ENCODE assay signal across 9 cellular contexts in genomic region chr14:93333631-93334095, GRCh38. TPM values are rescaled to one million over a fixed set of nuclear protein-coding genes. Genes with fewer than 3 reads are reported as not detected.
A peak's percentile ranks its signal among the peaks of the same experiment; 100 is the strongest.
DNase-seq lines count a peak whose midpoint lies in the region; ATAC-seq, FAIRE-seq and TF ChIP-seq lines count a peak whose summit lies in the region.
"Had no signal": no experiment of that assay in that cellular context is flagged by ENCODE, and none has a peak within 500 bp of the region (broad histone marks: within the 10 kb centered on the region; RNA-seq: fewer than 3 reads in every experiment).

No MANE protein-coding gene starts in this region.

- in situ Hi-C loops in K562 (cut with MboI) = no loop called here

- H3K36me3 ChIP-seq in left ventricle myocardium inferior = peaks cover 8% of the 10 kb centered on the region
- H3K36me3 ChIP-seq in K562 (ENCODE audit: control insufficient read depth, insufficient read depth, low read length) = no peaks in the 10 kb centered on the region
- H3K36me3 ChIP-seq in uterus = no peaks in the 10 kb centered on the region

- H4K20me1 ChIP-seq in K562 (replicated peaks; ENCODE audit: control insufficient read depth, insufficient read depth, low read length) = peaks cover 5% of the 10 kb centered on the region; the same call in 1 of the 2 replicates

- POLR2A ChIA-PET in K562 (lab: Yijun Ruan, JAX) = no interaction called here

- CTCF ChIA-PET in K562 (lab: Yijun Ruan, JAX; ENCODE audit: low intra/inter-chr PET ratio) = no interaction called here

- H3K27me3 ChIP-seq in left ventricle myocardium inferior (ENCODE audit: low read depth) (no peaks in the 10 kb centered on the region), K562 (ENCODE audit: control insufficient read depth in 2 of 2, insufficient read depth in 2 of 2, low read length in 2 of 2) (no peaks in the 10 kb centered on the region), uterus (no peaks in the 10 kb centered on the region)

- DNase-seq in left ventricle myocardium inferior (no peak), Right ventricle myocardium inferior (ENCODE audit: missing footprints) (no peak), K562 (ENCODE audit: extremely low read depth in 1 of 4, low spot score in 3 of 4) (no peak), medulla oblongata (ENCODE audit: extremely low spot score) (peak; percentile 49), uterus (no peak), cerebellar cortex (ENCODE audit: low spot score) (no peak), urothelium cell line (ENCODE audit: low spot score) (no peak), NCI-H82 treated with DMSO at 0.1 percent for 48 hours (lab: John Stamatoyannopoulos, UW; ENCODE audit: unreplicated experiment) (no peak)

- H3K79me2 ChIP-seq in K562 (ENCODE audit: control insufficient read depth, insufficient read depth, low read length) = peaks cover 52% of the 10 kb centered on the region

- H3K4me1 ChIP-seq in left ventricle myocardium inferior = peaks cover 49% of the 10 kb centered on the region
- H3K4me1 ChIP-seq in K562 (replicated peaks in 1 of 2; ENCODE audit: control insufficient read depth in 2 of 2, insufficient read depth in 2 of 2, low read length in 2 of 2) = peaks cover 4 to 8% of the 10 kb centered on the region in 2 experiments; a peak in 4 of 5 replicates
- H3K4me1 ChIP-seq in uterus = peaks cover 10 to 12% of the 10 kb centered on the region in 2 donors

- peak overlapping the region; percentile 97 for H2AFZ ChIP-seq in K562 (ENCODE audit: low read depth, low read length)

- H3K9me3 ChIP-seq in left ventricle myocardium inferior (replicated peaks) (peaks cover 9% of the 10 kb centered on the region), K562 (replicated peaks; ENCODE audit: control insufficient read depth, insufficient read depth, low read depth, low read length) (no peaks in the 10 kb centered on the region), uterus (no peaks in the 10 kb centered on the region)

- H3K27ac ChIP-seq in left ventricle myocardium inferior (replicated peaks) = peak overlapping the region; percentile 99
- peak overlapping the region; percentile 83 for H3K27ac ChIP-seq in K562 (ENCODE audit: extremely low read depth, low read depth, low read length)
- peak overlapping the region; percentile 92 to 96 for H3K27ac ChIP-seq in uterus

- TF ChIP-seq EP300 in K562 (IDR thresholded peaks at IDR 0.05; ENCODE audit: low read length) = no peak

- intact Hi-C loops in left ventricle myocardium inferior (cut with micrococcal nuclease) (no loop called here), Right ventricle myocardium inferior (cut with DNase I) (loop anchor here (5.0 kb wide), 1 partner anchor 126 kb away; the partner anchor contains the start of genes GON7 and UBR7), K562 (cut with micrococcal nuclease) (loop anchor here (1.0 to 5.0 kb wide), 3 partner anchors 51 to 126 kb away; partner anchors contain the start of genes GON7 and UBR7), uterus (cut with DNase I; ENCODE audit: low total_unique reads) (no loop called here)

- H3K9me1 ChIP-seq in K562 (ENCODE audit: control insufficient read depth, insufficient read depth, low read length) = no peaks in the 10 kb centered on the region

- BruUV-seq in K562 (replicated peaks; lab: Mats Ljungman, UMichigan) = no TSS peak

- TF ChIP-seq CTCF in left ventricle myocardium inferior (IDR thresholded peaks at IDR 0.05; ENCODE audit: borderline replicate concordance) = no peak
- TF ChIP-seq CTCF in K562 (IDR thresholded peaks at IDR 0.05 in 2 of 3, conservative IDR thresholded peaks at IDR 0.05 in 1 of 3; ENCODE audit: insufficient read depth in 2 of 3, low read depth in 1 of 3, low read length in 3 of 3) = no peak
- no peak for TF ChIP-seq CTCF in uterus (IDR thresholded peaks at IDR 0.05)

- ATAC-seq in Right ventricle myocardium inferior (no peak), K562 (no peak)

- H3K4me2 ChIP-seq in K562 (ENCODE audit: insufficient read depth, low read length) = peak overlapping the region; percentile 95

- H3K9ac ChIP-seq in K562 (ENCODE audit: insufficient read depth in 1 of 2, low read depth in 2 of 2, low read length in 2 of 2) = peak overlapping the region in 1 of 2 experiments; percentile 85; a peak in 2 of 4 replicates

- TF ChIP-seq POLR2A in K562 (conservative IDR thresholded peaks at IDR 0.05) (no peak), uterus (IDR thresholded peaks at IDR 0.05) (no peak)

- no peak for FAIRE-seq in K562 (lab: Jason Lieb, UNC)
- no peak for FAIRE-seq in urothelium cell line (lab: Jason Lieb, UNC)

- peak overlapping the region; percentile 95 for H3K4me3 ChIP-seq in left ventricle myocardium inferior
- peak overlapping the region; percentile 86 for H3K4me3 ChIP-seq in K562
- peak overlapping the region; percentile 61 to 89 for H3K4me3 ChIP-seq in uterus

- 0% methylated on average over 6 of the region's 7 CpGs for WGBS in K562 (ENCODE audit: insufficient coverage, low coverage, missing lambda C conversion rate)

- no peak for TF ChIP-seq RAD21 in K562 (CRISPR knock-in tag; conservative IDR thresholded peaks at IDR 0.05 in 1 of 2, IDR thresholded peaks at IDR 0.05 in 1 of 2)

TF ChIP-seq in K562, 482 proteins besides CTCF, POLR2A, EP300 and RAD21 (continues in another document):
- TF ChIP-seq HLTF (IDR thresholded peaks at IDR 0.05) = no peak

RNA-seq across cellular contexts. Expression of gene BTBD7, which starts 0.8 kb away (rescaled TPM):
- total RNA-seq in left ventricle myocardium inferior = 20.2 TPM
- 22.5 TPM for total RNA-seq in Right ventricle myocardium inferior
- 9.3 and 32.8 TPM in 2 replicates for total RNA-seq in K562 (2011; cell fraction: chromatin; rRNA removed; ENCODE audit: low replicate concordance)
- 6.2 and 9.1 TPM in 2 replicates for total RNA-seq in K562 (2011; cell fraction: nucleolus; rRNA removed)
- total RNA-seq in K562 (2011; cell fraction: nucleoplasm; rRNA removed) = 11.4 and 16.4 TPM in 2 replicates
- total RNA-seq in K562 (2014; rRNA removed) = 5.3 and 5.8 TPM in 2 replicates
- total RNA-seq in K562 (2014; rRNA removed; fragmentation: Illumina TruSeq; extraction: Trizol) = 8.5 and 9.6 TPM in 2 replicates
- 8.7 and 9.8 TPM in 2 replicates for total RNA-seq in K562 (2015; rRNA removed; fragmentation: Illumina TruSeq; extraction: Trizol)
- total RNA-seq in K562 (2021) = 12.3 and 12.9 TPM in 2 replicates
- polyA plus RNA-seq in K562 (2011; rRNA removed) = 7.1 and 7.6 TPM in 2 replicates
- 5.3 and 6.2 TPM in 2 replicates for polyA plus RNA-seq in K562 (2011; cell fraction: cytosol; rRNA removed)
- 5.9 and 7.2 TPM in 2 replicates for polyA plus RNA-seq in K562 (2011; cell fraction: nucleus; rRNA removed)
- 5.0 TPM in 2 replicates for polyA plus RNA-seq in K562 (2012)
- polyA plus RNA-seq in K562 (2014; fragmentation: Illumina TruSeq; extraction: Trizol) = 5.8 and 6.2 TPM in 2 replicates
- 1 to 10 TPM; 2.5 to 4.5 TPM for polyA plus RNA-seq in K562 (2014; fragmentation: Nextera tagmentation; extraction: Ambion mirVana)
- 4.5 and 5.2 TPM in 2 replicates for polyA plus RNA-seq in K562 (2014; rRNA removed)
- 15.0 and 16.7 TPM in 2 replicates for polyA minus RNA-seq in K562 (2011; rRNA and poly(A)+ RNA removed)
- 7.6 and 9.7 TPM in 2 replicates for polyA minus RNA-seq in K562 (2011; cell fraction: cytosol; rRNA and poly(A)+ RNA removed)
- polyA minus RNA-seq in K562 (2011; cell fraction: nucleus; rRNA and poly(A)+ RNA removed) = 3.8 and 5.8 TPM in 2 replicates
- 10 to 100 TPM; 16.7 to 60.4 (median 55.3) TPM for total RNA-seq in uterus

RNA-seq across cellular contexts. Expression of gene COX8C, which starts 13.3 kb away (rescaled TPM):
- total RNA-seq in left ventricle myocardium inferior = 1.3 TPM
- total RNA-seq in Right ventricle myocardium inferior = 0.51 TPM
- not detected in 2 replicates for total RNA-seq in K562 (2011; cell fraction: chromatin; rRNA removed; ENCODE audit: low replicate concordance)
- total RNA-seq in K562 (2011; cell fraction: nucleolus; rRNA removed) = not detected in 2 replicates
- not detected in 2 replicates for total RNA-seq in K562 (2011; cell fraction: nucleoplasm; rRNA removed)
- total RNA-seq in K562 (2014; rRNA removed) = not detected in 2 replicates
- not detected in 2 replicates for total RNA-seq in K562 (2014; rRNA removed; fragmentation: Illumina TruSeq; extraction: Trizol)
- total RNA-seq in K562 (2015; rRNA removed; fragmentation: Illumina TruSeq; extraction: Trizol) = not detected in 2 replicates
- total RNA-seq in K562 (2021) = not detected in 2 replicates
- not detected in 2 replicates for polyA plus RNA-seq in K562 (2011; rRNA removed)
- polyA plus RNA-seq in K562 (2011; cell fraction: cytosol; rRNA removed) = not detected in 2 replicates
- not detected in 2 replicates for polyA plus RNA-seq in K562 (2011; cell fraction: nucleus; rRNA removed)
- polyA plus RNA-seq in K562 (2012) = not detected in 2 replicates
- not detected in 2 replicates for polyA plus RNA-seq in K562 (2014; fragmentation: Illumina TruSeq; extraction: Trizol)
- polyA plus RNA-seq in K562 (2014; fragmentation: Nextera tagmentation; extraction: Ambion mirVana) = not detected
- polyA plus RNA-seq in K562 (2014; rRNA removed) = not detected in 2 replicates
- polyA minus RNA-seq in K562 (2011; rRNA and poly(A)+ RNA removed) = not detected in 2 replicates
- not detected in 2 replicates for polyA minus RNA-seq in K562 (2011; cell fraction: cytosol; rRNA and poly(A)+ RNA removed)
- not detected in 2 replicates for polyA minus RNA-seq in K562 (2011; cell fraction: nucleus; rRNA and poly(A)+ RNA removed)
- not detected for total RNA-seq in uterus
- polyA plus RNA-seq: adipose tissue had no signal

Comparison
In these comparisons a context has a peak if more than half of its experiments do, and no peak if none do; other contexts are left out.
1. intact Hi-C loops: an anchor here in Right ventricle myocardium inferior (5.0 kb wide) and K562 (1.0 to 5.0 kb wide); none called in left ventricle myocardium inferior and uterus.